In the genomic region with DNA sequence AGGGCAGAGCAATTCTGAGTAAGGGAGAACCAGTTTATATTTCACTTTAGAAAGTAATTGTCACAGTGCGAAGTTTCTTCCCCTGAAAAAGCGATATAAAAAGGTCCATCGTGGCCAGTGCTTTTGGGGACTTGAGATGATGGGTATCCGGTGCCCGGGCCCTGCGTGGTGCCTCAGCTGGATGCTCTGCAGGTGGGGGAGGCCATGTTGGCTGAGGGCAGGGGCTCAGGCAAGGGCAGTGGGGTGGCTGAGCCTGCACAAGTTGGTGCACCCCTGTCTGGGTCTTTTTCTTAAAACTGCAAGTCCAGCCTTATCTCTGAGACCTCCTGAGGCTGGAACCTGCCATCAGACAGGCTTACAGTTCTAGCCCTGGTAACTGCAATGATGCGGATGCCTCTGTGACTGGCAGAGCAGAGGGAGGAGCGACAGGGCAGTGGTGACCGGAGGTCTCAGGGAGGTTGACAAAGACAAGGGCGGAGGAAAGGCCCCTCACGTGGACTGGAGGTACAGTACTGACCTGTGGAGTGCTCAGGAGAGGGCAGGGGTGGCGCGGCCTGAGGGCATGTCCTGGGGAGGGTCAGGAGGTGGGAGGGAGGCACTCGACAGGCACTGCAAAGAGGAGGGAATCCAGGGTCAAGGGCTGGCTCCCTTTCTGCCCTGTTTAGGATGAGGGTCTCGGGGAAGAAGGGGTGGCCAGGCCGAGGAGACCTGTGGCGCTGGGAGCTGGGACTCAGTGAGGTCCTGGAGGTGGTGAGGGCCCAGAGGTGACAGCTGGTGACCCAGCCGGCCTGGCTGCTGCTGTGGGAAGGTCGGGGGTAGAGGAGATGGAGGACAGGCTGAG, we compare ENCODE assay signal across 4 cellular contexts.
TF ChIP-seq lines count a peak whose summit lies in the region.

No MANE protein-coding gene starts in this region.

TF ChIP-seq in A549, 52 proteins besides CTCF, POLR2A, EP300 and RAD21 (continues in another document):
- TF ChIP-seq HOXB13 (CRISPR knock-in tag; IDR thresholded peaks at IDR 0.05; ENCODE audit: low read depth) (no peak), PHF8 (IDR thresholded peaks at IDR 0.05; ENCODE audit: borderline replicate concordance, low read depth) (no peak), SREBF2 (IDR thresholded peaks at IDR 0.05) (no peak), HOXB5 (CRISPR knock-in tag; IDR thresholded peaks at IDR 0.05) (no peak), JUNB (IDR thresholded peaks at IDR 0.05) (no peak), CBX2 (IDR thresholded peaks at IDR 0.05; ENCODE audit: borderline replicate concordance, low read depth) (no peak), CHD2 (IDR thresholded peaks at IDR 0.05; ENCODE audit: low read length, partially characterized antibody) (no peak), MYC (IDR thresholded peaks at IDR 0.05; ENCODE audit: borderline replicate concordance, low read length) (no peak), CBX8 (IDR thresholded peaks at IDR 0.05) (no peak), BHLHE40 (IDR thresholded peaks at IDR 0.05; ENCODE audit: low read depth, low read length) (no peak), HEYL (CRISPR knock-in tag; IDR thresholded peaks at IDR 0.05) (no peak), MAFK (IDR thresholded peaks at IDR 0.05; ENCODE audit: partially characterized antibody) (no peak), ZNF302 (CRISPR knock-in tag; IDR thresholded peaks at IDR 0.05) (no peak)
- TF ChIP-seq, protein P1, sequence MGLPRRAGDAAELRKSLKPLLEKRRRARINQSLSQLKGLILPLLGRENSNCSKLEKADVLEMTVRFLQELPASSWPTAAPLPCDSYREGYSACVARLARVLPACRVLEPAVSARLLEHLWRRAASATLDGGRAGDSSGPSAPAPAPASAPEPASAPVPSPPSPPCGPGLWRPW (IDR thresholded peaks at IDR 0.05) = no peak
- TF ChIP-seq, protein P2, sequence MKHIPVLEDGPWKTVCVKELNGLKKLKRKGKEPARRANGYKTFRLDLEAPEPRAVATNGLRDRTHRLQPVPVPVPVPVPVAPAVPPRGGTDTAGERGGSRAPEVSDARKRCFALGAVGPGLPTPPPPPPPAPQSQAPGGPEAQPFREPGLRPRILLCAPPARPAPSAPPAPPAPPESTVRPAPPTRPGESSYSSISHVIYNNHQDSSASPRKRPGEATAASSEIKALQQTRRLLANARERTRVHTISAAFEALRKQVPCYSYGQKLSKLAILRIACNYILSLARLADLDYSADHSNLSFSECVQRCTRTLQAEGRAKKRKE (CRISPR knock-in tag; IDR thresholded peaks at IDR 0.05; ENCODE audit: low read depth) = no peak
- TF ChIP-seq, protein P3, sequence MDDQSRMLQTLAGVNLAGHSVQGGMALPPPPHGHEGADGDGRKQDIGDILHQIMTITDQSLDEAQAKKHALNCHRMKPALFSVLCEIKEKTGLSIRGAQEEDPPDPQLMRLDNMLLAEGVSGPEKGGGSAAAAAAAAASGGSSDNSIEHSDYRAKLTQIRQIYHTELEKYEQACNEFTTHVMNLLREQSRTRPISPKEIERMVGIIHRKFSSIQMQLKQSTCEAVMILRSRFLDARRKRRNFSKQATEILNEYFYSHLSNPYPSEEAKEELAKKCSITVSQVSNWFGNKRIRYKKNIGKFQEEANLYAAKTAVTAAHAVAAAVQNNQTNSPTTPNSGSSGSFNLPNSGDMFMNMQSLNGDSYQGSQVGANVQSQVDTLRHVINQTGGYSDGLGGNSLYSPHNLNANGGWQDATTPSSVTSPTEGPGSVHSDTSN (IDR thresholded peaks at IDR 0.05) = no peak

TF ChIP-seq in HEK293, 187 proteins besides CTCF, POLR2A, EP300 and RAD21:
- TF ChIP-seq, protein P4, sequence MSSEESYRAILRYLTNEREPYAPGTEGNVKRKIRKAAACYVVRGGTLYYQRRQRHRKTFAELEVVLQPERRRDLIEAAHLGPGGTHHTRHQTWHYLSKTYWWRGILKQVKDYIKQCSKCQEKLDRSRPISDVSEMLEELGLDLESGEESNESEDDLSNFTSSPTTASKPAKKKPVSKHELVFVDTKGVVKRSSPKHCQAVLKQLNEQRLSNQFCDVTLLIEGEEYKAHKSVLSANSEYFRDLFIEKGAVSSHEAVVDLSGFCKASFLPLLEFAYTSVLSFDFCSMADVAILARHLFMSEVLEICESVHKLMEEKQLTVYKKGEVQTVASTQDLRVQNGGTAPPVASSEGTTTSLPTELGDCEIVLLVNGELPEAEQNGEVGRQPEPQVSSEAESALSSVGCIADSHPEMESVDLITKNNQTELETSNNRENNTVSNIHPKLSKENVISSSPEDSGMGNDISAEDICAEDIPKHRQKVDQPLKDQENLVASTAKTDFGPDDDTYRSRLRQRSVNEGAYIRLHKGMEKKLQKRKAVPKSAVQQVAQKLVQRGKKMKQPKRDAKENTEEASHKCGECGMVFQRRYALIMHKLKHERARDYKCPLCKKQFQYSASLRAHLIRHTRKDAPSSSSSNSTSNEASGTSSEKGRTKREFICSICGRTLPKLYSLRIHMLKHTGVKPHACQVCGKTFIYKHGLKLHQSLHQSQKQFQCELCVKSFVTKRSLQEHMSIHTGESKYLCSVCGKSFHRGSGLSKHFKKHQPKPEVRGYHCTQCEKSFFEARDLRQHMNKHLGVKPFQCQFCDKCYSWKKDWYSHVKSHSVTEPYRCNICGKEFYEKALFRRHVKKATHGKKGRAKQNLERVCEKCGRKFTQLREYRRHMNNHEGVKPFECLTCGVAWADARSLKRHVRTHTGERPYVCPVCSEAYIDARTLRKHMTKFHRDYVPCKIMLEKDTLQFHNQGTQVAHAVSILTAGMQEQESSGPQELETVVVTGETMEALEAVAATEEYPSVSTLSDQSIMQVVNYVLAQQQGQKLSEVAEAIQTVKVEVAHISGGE (tag by site-specific recombination; conservative IDR thresholded peaks at IDR 0.05; ENCODE audit: low read depth) = no peak
- TF ChIP-seq SCRT1 (tag by site-specific recombination; IDR thresholded peaks at IDR 0.05; ENCODE audit: borderline replicate concordance) (peak; percentile 56; the same call in 1 of the 2 replicates), ZNF341 (tag by site-specific recombination; IDR thresholded peaks at IDR 0.05; ENCODE audit: low read depth) (peak; percentile 61), ZNF121 (tag by site-specific recombination; IDR thresholded peaks at IDR 0.05) (no peak), ZIC2 (tag by site-specific recombination; IDR thresholded peaks at IDR 0.05) (peak; percentile 41; the same call in 1 of the 2 replicates)

TF ChIP-seq in H1, 55 proteins besides CTCF, POLR2A, EP300 and RAD21:
- TF ChIP-seq RBBP5 (IDR thresholded peaks at IDR 0.05; ENCODE audit: borderline replicate concordance, low read depth, low read length) (no peak), BACH1 (IDR thresholded peaks at IDR 0.05; ENCODE audit: low read length) (no peak), SIX5 (IDR thresholded peaks at IDR 0.05; ENCODE audit: low read depth, low read length) (no peak), TAF7 (optimal IDR thresholded peaks at IDR 0.05; ENCODE audit: borderline replicate concordance, low read depth, low read length) (no peak), KDM5A (IDR thresholded peaks at IDR 0.05; ENCODE audit: low read length) (no peak), CEBPB (IDR thresholded peaks at IDR 0.05; ENCODE audit: low read depth, low read length) (no peak), ZNF274 (IDR thresholded peaks at IDR 0.05; ENCODE audit: borderline replicate concordance, extremely low read depth, low read length) (no peak), SP1 (IDR thresholded peaks at IDR 0.05; ENCODE audit: low read depth, low read length) (no peak), RNF2 (IDR thresholded peaks at IDR 0.05; ENCODE audit: borderline replicate concordance, low read depth, low read length, missing control alignments, poor library complexity, severe bottlenecking) (no peak), KDM1A (IDR thresholded peaks at IDR 0.05; ENCODE audit: borderline replicate concordance, low read length) (no peak), POU5F1 (IDR thresholded peaks at IDR 0.05; ENCODE audit: low read depth, low read length) (no peak), TBP (IDR thresholded peaks at IDR 0.05; ENCODE audit: low read depth, low read length) (no peak), POLR2AphosphoS5 (IDR thresholded peaks at IDR 0.05; ENCODE audit: low read depth, low read length) (no peak), GABPA (IDR thresholded peaks at IDR 0.05; ENCODE audit: borderline replicate concordance, insufficient read depth, low read length) (no peak), CREB1 (IDR thresholded peaks at IDR 0.05) (no peak), SP4 (IDR thresholded peaks at IDR 0.05; ENCODE audit: low read length) (no peak), CHD1 (IDR thresholded peaks at IDR 0.05; ENCODE audit: low read depth, low read length) (no peak)
- TF ChIP-seq, protein P5, sequence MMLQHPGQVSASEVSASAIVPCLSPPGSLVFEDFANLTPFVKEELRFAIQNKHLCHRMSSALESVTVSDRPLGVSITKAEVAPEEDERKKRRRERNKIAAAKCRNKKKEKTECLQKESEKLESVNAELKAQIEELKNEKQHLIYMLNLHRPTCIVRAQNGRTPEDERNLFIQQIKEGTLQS (IDR thresholded peaks at IDR 0.05; ENCODE audit: insufficient read depth, low read depth, low read length) = no peak

TF ChIP-seq in GM12891, 5 proteins besides CTCF, POLR2A, EP300 and RAD21:
- TF ChIP-seq TAF1 (IDR thresholded peaks at IDR 0.05; ENCODE audit: low read depth, low read length) (no peak), POLR2AphosphoS5 (IDR thresholded peaks at IDR 0.05; ENCODE audit: low read depth, low read length) (no peak), POU2F2 (IDR thresholded peaks at IDR 0.05; ENCODE audit: low read depth, low read length) (no peak), PAX5 (IDR thresholded peaks at IDR 0.05; ENCODE audit: insufficient read depth, low read length, severe bottlenecking) (no peak), SPI1 (IDR thresholded peaks at IDR 0.05; ENCODE audit: low read depth, low read length) (no peak)
